Comparison of ENCODE assay signal across 15 cellular contexts in the genomic region with DNA sequence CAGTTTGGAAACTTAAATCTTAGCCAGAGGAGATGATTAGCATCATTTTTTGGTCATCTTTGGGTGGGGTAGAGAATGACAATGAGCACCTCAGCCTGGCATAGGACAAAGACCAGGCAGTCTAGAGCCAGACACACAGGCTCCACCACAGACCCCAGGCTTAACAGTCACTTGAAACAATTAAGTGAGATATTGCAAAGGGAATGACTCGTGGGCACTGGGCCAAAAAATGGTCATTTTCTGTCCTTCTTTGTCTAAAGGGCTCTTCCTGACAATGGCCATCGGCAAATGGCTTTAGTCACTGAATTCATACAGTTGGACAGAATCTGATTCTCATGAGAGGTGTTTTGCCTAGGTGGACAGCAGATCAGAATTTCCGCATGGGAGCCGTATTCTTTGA.
DNase-seq lines count a peak whose midpoint lies in the region; ATAC-seq and TF ChIP-seq lines count a peak whose summit lies in the region.
"Had no signal": no experiment of that assay in that cellular context is flagged by ENCODE, and none has a peak within 500 bp of the region (broad histone marks: within the 10 kb centered on the region; RNA-seq: fewer than 3 reads in every experiment).

No MANE protein-coding gene starts in this region.

- WGBS in heart right ventricle, 2 donors = 67 to 83% methylated on average over 4 of the region's 4 CpGs

- H3K36me3 Mint-ChIP-seq in nephron (ENCODE audit: low read depth) = no peaks in the 10 kb centered on the region

- H3K36me3 ChIP-seq in left ventricle myocardium inferior (no peaks in the 10 kb centered on the region), heart right ventricle (no peaks in the 10 kb centered on the region)

- intact Hi-C loops in left ventricle myocardium inferior (cut with micrococcal nuclease) (no loop called here), heart right ventricle (cut with DNase I) (loop anchor here in 1 of 10 donors (10.0 kb wide), 1 partner anchor 59 kb away; no protein-coding TSS in a partner anchor)

- H3K4me3 Mint-ChIP-seq in nephron = no peak overlapping the region
- H3K4me3 Mint-ChIP-seq: HFFc6 had no signal

- DNase-seq in left ventricle myocardium inferior (no peak), heart right ventricle (no peak), astrocyte of the hippocampus (ENCODE audit: low read depth, low spot score) (peak; percentile 13), foreskin melanocyte (no peak), glomerular visceral epithelial cell (ENCODE audit: extremely low spot score) (no peak), NCI-H2171 treated with DMSO at 0.1 percent for 48 hours (lab: John Stamatoyannopoulos, UW) (no peak), SW480 (ENCODE audit: low spot score) (no peak)
- DNase-seq: Caco-2, GOT3, HFFc6, KBM-7, NCI-H1092, NCI-H1694 treated with DMSO at 0.1 percent for 48 hours, RPMI8226 had no signal

- H3K4me1 ChIP-seq in left ventricle myocardium inferior (peaks cover 59% of the 10 kb centered on the region), heart right ventricle (peaks cover 0 to 58% (median 17%) of the 10 kb centered on the region in 9 donors)
- H3K4me1 ChIP-seq: Caco-2 had no signal

- ATAC-seq in heart right ventricle = no peak

- peak overlapping the region; percentile 77 for H3K27ac ChIP-seq in left ventricle myocardium inferior (replicated peaks)
- H3K27ac ChIP-seq in heart right ventricle = no peak overlapping the region

- peaks cover 9% of the 10 kb centered on the region for H3K27me3 Mint-ChIP-seq in nephron (ENCODE audit: low read depth)

- no peaks in the 10 kb centered on the region for H3K9me3 Mint-ChIP-seq in nephron

- H3K4me3 ChIP-seq in left ventricle myocardium inferior (no peak overlapping the region), heart right ventricle (no peak overlapping the region)

- H3K4me1 Mint-ChIP-seq in nephron = peaks cover 66% of the 10 kb centered on the region

- TF ChIP-seq CTCF in left ventricle myocardium inferior (IDR thresholded peaks at IDR 0.05; ENCODE audit: borderline replicate concordance) (no peak), heart right ventricle (IDR thresholded peaks at IDR 0.05) (no peak), nephron (IDR thresholded peaks at IDR 0.05; ENCODE audit: unreplicated experiment in 3 of 3) (no peak)

- H3K9me3 ChIP-seq in left ventricle myocardium inferior (replicated peaks) = no peaks in the 10 kb centered on the region
- no peaks in the 10 kb centered on the region for H3K9me3 ChIP-seq in heart right ventricle
- H3K9me3 ChIP-seq: Caco-2 had no signal

- H3K27ac Mint-ChIP-seq in nephron = peak overlapping the region in 2 of 3 experiments; percentile 47 to 72
- H3K27ac Mint-ChIP-seq: HFFc6 had no signal

- H3K27me3 ChIP-seq in left ventricle myocardium inferior (ENCODE audit: low read depth) (no peaks in the 10 kb centered on the region), heart right ventricle (peaks cover 0 to 8% (median 0%) of the 10 kb centered on the region in 7 donors)
